ENCODE assay signal across 11 cellular contexts in the genomic region with DNA sequence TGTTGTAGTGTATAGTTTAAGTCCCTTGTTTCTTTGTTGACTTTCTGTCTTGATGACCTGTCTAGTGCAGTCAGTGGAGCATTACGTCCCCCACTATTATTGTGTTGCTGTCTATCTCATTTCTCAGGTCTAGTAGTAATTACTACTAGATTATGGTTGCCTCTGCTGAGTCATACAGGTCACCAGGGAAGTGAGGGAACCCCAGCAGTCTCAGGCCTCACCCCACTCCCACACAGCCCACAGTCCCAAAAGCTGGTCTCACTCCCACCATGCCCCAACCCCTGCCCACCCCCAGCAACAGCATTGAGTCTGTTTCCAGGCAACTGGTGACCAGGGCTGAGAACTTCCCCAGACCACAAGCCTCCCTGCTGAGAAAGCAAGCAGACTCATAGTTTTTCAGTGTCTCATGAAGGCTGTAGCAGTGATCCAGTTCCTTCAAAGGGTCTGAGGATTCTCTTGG.
DNase-seq lines count a peak whose midpoint lies in the region; ATAC-seq and TF ChIP-seq lines count a peak whose summit lies in the region.
"Had no signal": no experiment of that assay in that cellular context is flagged by ENCODE, and none has a peak within 500 bp of the region (broad histone marks: within the 10 kb centered on the region; RNA-seq: fewer than 3 reads in every experiment).

No MANE protein-coding gene starts in this region.

- peak; percentile 74 for ATAC-seq in HG03139 (IDR thresholded peaks at IDR 0.05; ENCODE audit: unreplicated experiment)
- ATAC-seq in stimulated activated effector memory CD8-positive, alpha-beta T cell treated with anti-CD3 and anti-CD28 coated beads, Interleukin-12 subunit alpha, Interleukin-12 subunit beta, amount 100 ng/mL, for 72 hours, result peak; percentile 63
- ATAC-seq in activated CD4-positive, CD25-positive, alpha-beta regulatory T cell treated with anti-CD3 and anti-CD28 coated beads, Interleukin-2, amount 50 U/mL, for 24 hours, result no peak
- ATAC-seq: A549 had no signal

- H3K27ac Mint-ChIP-seq in stimulated activated effector memory CD8-positive, alpha-beta T cell treated with anti-CD3 and anti-CD28 coated beads, Interleukin-12 subunit alpha, Interleukin-12 subunit beta, amount 100 ng/mL, for 72 hours, result no peak overlapping the region

- DNase-seq in NCI-H510A treated with DMSO at 0.1 percent for 48 hours (lab: John Stamatoyannopoulos, UW), result peak; percentile 36
- DNase-seq in NCI-H510A (lab: John Stamatoyannopoulos, UW), result no peak
- DNase-seq in astrocyte of the spinal cord (ENCODE audit: low read depth, low spot score), result peak; percentile 94
- DNase-seq in stimulated activated effector memory CD8-positive, alpha-beta T cell treated with anti-CD3 and anti-CD28 coated beads, Interleukin-12 subunit alpha, Interleukin-12 subunit beta, amount 100 ng/mL, for 72 hours (ENCODE audit: low spot score in 2 of 2), result no peak
- no peak for DNase-seq in DMS114 treated with DMSO at 0.1 percent for 48 hours (lab: John Stamatoyannopoulos, UW; ENCODE audit: unreplicated experiment)
- DNase-seq in NCI-H526 treated with DMSO at 0.1 percent for 48 hours (lab: John Stamatoyannopoulos, UW), result no peak
- DNase-seq: NCI-H187 had no signal

- no peaks in the 10 kb centered on the region for H3K36me3 Mint-ChIP-seq in stimulated activated effector memory CD8-positive, alpha-beta T cell treated with anti-CD3 and anti-CD28 coated beads, Interleukin-12 subunit alpha, Interleukin-12 subunit beta, amount 100 ng/mL, for 72 hours

- no peak overlapping the region for H3K4me3 ChIP-seq in astrocyte of the spinal cord (ENCODE audit: low read depth, low read length)
- H3K4me3 ChIP-seq: A549, SK-N-MC had no signal

- in situ Hi-C loops in astrocyte of the spinal cord (cut with HindIII; ENCODE audit: low sequenced_read_pairs), result no loop called here

- H3K4me3 Mint-ChIP-seq in stimulated activated effector memory CD8-positive, alpha-beta T cell treated with anti-CD3 and anti-CD28 coated beads, Interleukin-12 subunit alpha, Interleukin-12 subunit beta, amount 100 ng/mL, for 72 hours, result no peak overlapping the region

- no peak for TF ChIP-seq CTCF in astrocyte of the spinal cord (IDR thresholded peaks at IDR 0.05; ENCODE audit: low read depth, low read length)

- peaks cover 18% of the 10 kb centered on the region for H3K9me3 Mint-ChIP-seq in stimulated activated effector memory CD8-positive, alpha-beta T cell treated with anti-CD3 and anti-CD28 coated beads, Interleukin-12 subunit alpha, Interleukin-12 subunit beta, amount 100 ng/mL, for 72 hours

- H3K4me1 Mint-ChIP-seq in stimulated activated effector memory CD8-positive, alpha-beta T cell treated with anti-CD3 and anti-CD28 coated beads, Interleukin-12 subunit alpha, Interleukin-12 subunit beta, amount 100 ng/mL, for 72 hours, result no peaks in the 10 kb centered on the region

Comparison
In these comparisons a context has a peak if more than half of its experiments do, and no peak if none do; other contexts are left out.
1. DNase-seq: peak in NCI-H510A treated with DMSO at 0.1 percent for 48 hours (single experiment) and astrocyte of the spinal cord (single experiment); none in NCI-H510A (single experiment), stimulated activated effector memory CD8-positive, alpha-beta T cell treated with anti-CD3 and anti-CD28 coated beads, Interleukin-12 subunit alpha, Interleukin-12 subunit beta, amount 100 ng/mL, for 72 hours (0 of 2), DMS114 treated with DMSO at 0.1 percent for 48 hours (single experiment) and NCI-H526 treated with DMSO at 0.1 percent for 48 hours (single experiment).
2. ATAC-seq: peak in HG03139 (single experiment) and stimulated activated effector memory CD8-positive, alpha-beta T cell treated with anti-CD3 and anti-CD28 coated beads, Interleukin-12 subunit alpha, Interleukin-12 subunit beta, amount 100 ng/mL, for 72 hours (single experiment); none in activated CD4-positive, CD25-positive, alpha-beta regulatory T cell treated with anti-CD3 and anti-CD28 coated beads, Interleukin-2, amount 50 U/mL, for 24 hours (0 of 2).